Comparison of ENCODE assay signal across 1 cellular context in genomic region chr7:133081605-133082389, GRCh38.
A peak's percentile ranks its signal among the peaks of the same experiment; 100 is the strongest.
TF ChIP-seq lines count a peak whose summit lies in the region.

Gene CHCHD3, minus strand, starts transcription at chr7:133082090. Its CDS starts 153 bp downstream, at chr7:133081937.

TF ChIP-seq in K562, 482 proteins besides CTCF, POLR2A, EP300 and RAD21 (continued from another document and continues in another):
- TF ChIP-seq, protein P1, sequence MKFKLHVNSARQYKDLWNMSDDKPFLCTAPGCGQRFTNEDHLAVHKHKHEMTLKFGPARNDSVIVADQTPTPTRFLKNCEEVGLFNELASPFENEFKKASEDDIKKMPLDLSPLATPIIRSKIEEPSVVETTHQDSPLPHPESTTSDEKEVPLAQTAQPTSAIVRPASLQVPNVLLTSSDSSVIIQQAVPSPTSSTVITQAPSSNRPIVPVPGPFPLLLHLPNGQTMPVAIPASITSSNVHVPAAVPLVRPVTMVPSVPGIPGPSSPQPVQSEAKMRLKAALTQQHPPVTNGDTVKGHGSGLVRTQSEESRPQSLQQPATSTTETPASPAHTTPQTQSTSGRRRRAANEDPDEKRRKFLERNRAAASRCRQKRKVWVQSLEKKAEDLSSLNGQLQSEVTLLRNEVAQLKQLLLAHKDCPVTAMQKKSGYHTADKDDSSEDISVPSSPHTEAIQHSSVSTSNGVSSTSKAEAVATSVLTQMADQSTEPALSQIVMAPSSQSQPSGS (CRISPR knock-in tag; IDR thresholded peaks at IDR 0.05), result no peak
- TF ChIP-seq CAMTA2 (CRISPR knock-in tag; conservative IDR thresholded peaks at IDR 0.05) (no peak), AFF4 (CRISPR knock-in tag; IDR thresholded peaks at IDR 0.05) (no peak), HDGF (IDR thresholded peaks at IDR 0.05) (no peak), NCOA4 (IDR thresholded peaks at IDR 0.05; ENCODE audit: partially characterized antibody) (no peak), SP2 (IDR thresholded peaks at IDR 0.05; ENCODE audit: extremely low read depth, low read depth, low read length, poor library complexity, severe bottlenecking) (peak; percentile 86), FIP1L1 (IDR thresholded peaks at IDR 0.05; ENCODE audit: low read depth, low read length, poor library complexity, severe bottlenecking) (no peak), YY1 (IDR thresholded peaks at IDR 0.05; ENCODE audit: borderline replicate concordance in 1 of 3, control insufficient read depth in 1 of 3, extremely low read depth in 1 of 3, insufficient read depth in 3 of 3, insufficient read length in 1 of 3, insufficient replicate concordance in 2 of 3, low read depth in 1 of 3, low read length in 2 of 3) (peak in 2 of 3 experiments; percentile 50 to 53), KDM1A (IDR thresholded peaks at IDR 0.05) (0 out of 4 replicates have a peak, but pooled peaks of 1 of the 2 experiments have one; percentile 5), ZNF217 (CRISPR knock-in tag; IDR thresholded peaks at IDR 0.05) (no peak), SRSF1 (IDR thresholded peaks at IDR 0.05; ENCODE audit: low read depth, low read length) (no peak), BCL6 (CRISPR knock-in tag; IDR thresholded peaks at IDR 0.05) (no peak), MTA2 (IDR thresholded peaks at IDR 0.05; ENCODE audit: low read depth) (no peak), ELF2 (CRISPR knock-in tag; IDR thresholded peaks at IDR 0.05) (no peak), POLR2AphosphoS2 (IDR thresholded peaks at IDR 0.05; ENCODE audit: low read length) (peak; percentile 81; the same call in 1 of the 2 replicates), PCBP2 (IDR thresholded peaks at IDR 0.05; ENCODE audit: low read depth, low read length, poor library complexity, severe bottlenecking) (no peak), TAF9B (IDR thresholded peaks at IDR 0.05; ENCODE audit: partially characterized antibody) (peak; percentile 46), SIX5 (IDR thresholded peaks at IDR 0.05; ENCODE audit: borderline replicate concordance in 1 of 2, insufficient read depth in 1 of 2, low read depth in 1 of 2, low read length in 2 of 2) (peak; percentile 94 to 96), ZBTB9 (CRISPR knock-in tag; IDR thresholded peaks at IDR 0.05) (peak; percentile 68; the same call in 1 of the 2 replicates), MAZ (CRISPR knock-in tag; conservative IDR thresholded peaks at IDR 0.05 in 1 of 2, IDR thresholded peaks at IDR 0.05 in 1 of 2) (peak in 1 of 2 experiments; percentile 64; a peak in 3 of 4 replicates), KLF1 (tag; IDR thresholded peaks at IDR 0.05) (no peak), ZNF780A (CRISPR knock-in tag; IDR thresholded peaks at IDR 0.05) (no peak), ZBTB12 (CRISPR knock-in tag; IDR thresholded peaks at IDR 0.05) (no peak), PHTF2 (CRISPR knock-in tag; IDR thresholded peaks at IDR 0.05) (no peak), MGA (IDR thresholded peaks at IDR 0.05) (no peak), SMAD3 (CRISPR knock-in tag; conservative IDR thresholded peaks at IDR 0.05) (0 out of 2 replicates have a peak, but pooled peaks have one; percentile 11), CC2D1A (IDR thresholded peaks at IDR 0.05) (no peak; the same call in 1 of the 2 replicates), NONO (IDR thresholded peaks at IDR 0.05; ENCODE audit: low read depth in 2 of 2, low read length in 1 of 2) (no peak)
- TF ChIP-seq, protein P2, sequence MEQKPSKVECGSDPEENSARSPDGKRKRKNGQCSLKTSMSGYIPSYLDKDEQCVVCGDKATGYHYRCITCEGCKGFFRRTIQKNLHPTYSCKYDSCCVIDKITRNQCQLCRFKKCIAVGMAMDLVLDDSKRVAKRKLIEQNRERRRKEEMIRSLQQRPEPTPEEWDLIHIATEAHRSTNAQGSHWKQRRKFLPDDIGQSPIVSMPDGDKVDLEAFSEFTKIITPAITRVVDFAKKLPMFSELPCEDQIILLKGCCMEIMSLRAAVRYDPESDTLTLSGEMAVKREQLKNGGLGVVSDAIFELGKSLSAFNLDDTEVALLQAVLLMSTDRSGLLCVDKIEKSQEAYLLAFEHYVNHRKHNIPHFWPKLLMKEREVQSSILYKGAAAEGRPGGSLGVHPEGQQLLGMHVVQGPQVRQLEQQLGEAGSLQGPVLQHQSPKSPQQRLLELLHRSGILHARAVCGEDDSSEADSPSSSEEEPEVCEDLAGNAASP (IDR thresholded peaks at IDR 0.05), result no peak
- TF ChIP-seq, protein P3, sequence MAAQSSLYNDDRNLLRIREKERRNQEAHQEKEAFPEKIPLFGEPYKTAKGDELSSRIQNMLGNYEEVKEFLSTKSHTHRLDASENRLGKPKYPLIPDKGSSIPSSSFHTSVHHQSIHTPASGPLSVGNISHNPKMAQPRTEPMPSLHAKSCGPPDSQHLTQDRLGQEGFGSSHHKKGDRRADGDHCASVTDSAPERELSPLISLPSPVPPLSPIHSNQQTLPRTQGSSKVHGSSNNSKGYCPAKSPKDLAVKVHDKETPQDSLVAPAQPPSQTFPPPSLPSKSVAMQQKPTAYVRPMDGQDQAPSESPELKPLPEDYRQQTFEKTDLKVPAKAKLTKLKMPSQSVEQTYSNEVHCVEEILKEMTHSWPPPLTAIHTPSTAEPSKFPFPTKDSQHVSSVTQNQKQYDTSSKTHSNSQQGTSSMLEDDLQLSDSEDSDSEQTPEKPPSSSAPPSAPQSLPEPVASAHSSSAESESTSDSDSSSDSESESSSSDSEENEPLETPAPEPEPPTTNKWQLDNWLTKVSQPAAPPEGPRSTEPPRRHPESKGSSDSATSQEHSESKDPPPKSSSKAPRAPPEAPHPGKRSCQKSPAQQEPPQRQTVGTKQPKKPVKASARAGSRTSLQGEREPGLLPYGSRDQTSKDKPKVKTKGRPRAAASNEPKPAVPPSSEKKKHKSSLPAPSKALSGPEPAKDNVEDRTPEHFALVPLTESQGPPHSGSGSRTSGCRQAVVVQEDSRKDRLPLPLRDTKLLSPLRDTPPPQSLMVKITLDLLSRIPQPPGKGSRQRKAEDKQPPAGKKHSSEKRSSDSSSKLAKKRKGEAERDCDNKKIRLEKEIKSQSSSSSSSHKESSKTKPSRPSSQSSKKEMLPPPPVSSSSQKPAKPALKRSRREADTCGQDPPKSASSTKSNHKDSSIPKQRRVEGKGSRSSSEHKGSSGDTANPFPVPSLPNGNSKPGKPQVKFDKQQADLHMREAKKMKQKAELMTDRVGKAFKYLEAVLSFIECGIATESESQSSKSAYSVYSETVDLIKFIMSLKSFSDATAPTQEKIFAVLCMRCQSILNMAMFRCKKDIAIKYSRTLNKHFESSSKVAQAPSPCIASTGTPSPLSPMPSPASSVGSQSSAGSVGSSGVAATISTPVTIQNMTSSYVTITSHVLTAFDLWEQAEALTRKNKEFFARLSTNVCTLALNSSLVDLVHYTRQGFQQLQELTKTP (IDR thresholded peaks at IDR 0.05; ENCODE audit: low read depth in 1 of 2, partially characterized antibody in 2 of 2), result peak in 1 of 2 experiments; percentile 98
